ENCODE assay signal across 8 cellular contexts in genomic region chr12:108856170-108856427, GRCh38. TPM values are rescaled to one million over a fixed set of nuclear protein-coding genes. Genes with fewer than 3 reads are reported as not detected.
DNase-seq lines count a peak whose midpoint lies in the region; ATAC-seq and TF ChIP-seq lines count a peak whose summit lies in the region.

No MANE protein-coding gene starts in this region.

- no peak for TF ChIP-seq CTCF in CD4-positive, alpha-beta T cell (IDR thresholded peaks at IDR 0.05)
- TF ChIP-seq CTCF in epithelial cell of esophagus (IDR thresholded peaks at IDR 0.05; ENCODE audit: insufficient read depth, low read depth, low read length, missing control alignments), result no peak
- no peak for TF ChIP-seq CTCF in ovary (IDR thresholded peaks at IDR 0.05)

- intact Hi-C loops in CD4-positive, alpha-beta T cell (cut with DNase I, micrococcal nuclease), result loop anchor here (2.0 to 10.0 kb wide), 9 partner anchors 129 to 1269 kb away; partner anchors contain the start of genes ISCU (in 2 of the 2), FAM222A (in 1 of the 2), FICD (in 1 of the 2) and IFT81 (in 1 of the 2)
- intact Hi-C loops in ovary (cut with DNase I), result loop anchor here in 2 of 4 donors (5.0 to 10.0 kb wide), 4 partner anchors 51 to 239 kb away; partner anchors contain the start of genes ALKBH2 (in 1 of the 2), CORO1C (in 1 of the 2) and UNG (in 1 of the 2)

- no peaks in the 10 kb centered on the region for H3K9me3 Mint-ChIP-seq in CD4-positive, alpha-beta T cell

- H3K36me3 ChIP-seq in SJCRH30 (peaks cover 5% of the 10 kb centered on the region; the same call in 1 of the 2 replicates), ovary (no peaks in the 10 kb centered on the region)

- no peaks in the 10 kb centered on the region for H3K27me3 Mint-ChIP-seq in CD4-positive, alpha-beta T cell

- WGBS in ovary, 3 donors, result 14 to 25% (median 15%) methylated on average over 6 of the region's 6 CpGs

- peak overlapping the region; percentile 90 for H3K27ac Mint-ChIP-seq in CD4-positive, alpha-beta T cell

- H3K27ac ChIP-seq in CD4-positive, alpha-beta T cell (ENCODE audit: low read depth, low read length), result peak overlapping the region; percentile 22
- H3K27ac ChIP-seq in SJCRH30, result no peak overlapping the region
- H3K27ac ChIP-seq in ovary, result peak overlapping the region; percentile 67 to 70

- peaks cover 44% of the 10 kb centered on the region for H3K4me1 Mint-ChIP-seq in CD4-positive, alpha-beta T cell (ENCODE audit: low read depth)

- no peak for TF ChIP-seq EP300 in ovary (IDR thresholded peaks at IDR 0.05)

- H3K4me1 ChIP-seq in SJCRH30 (peaks cover 2% of the 10 kb centered on the region; the same call in 1 of the 2 replicates), ovary (ENCODE audit: insufficient read depth) (peaks cover 6% of the 10 kb centered on the region)

- H3K4me3 Mint-ChIP-seq in CD4-positive, alpha-beta T cell, result peak overlapping the region; percentile 95

- H3K9me3 ChIP-seq in CD4-positive, alpha-beta T cell (ENCODE audit: control insufficient read depth, low read length), result no peaks in the 10 kb centered on the region
- H3K9me3 ChIP-seq in SJCRH30 (replicated peaks) (0 out of 2 replicates have a peak, but pooled peaks cover 4% of the 10 kb centered on the region), ovary (no peaks in the 10 kb centered on the region)

- no peak for DNase-seq in CD4-positive, alpha-beta T cell
- DNase-seq in SJCRH30 (no peak), epithelial cell of esophagus (ENCODE audit: low read depth) (no peak), ovary (no peak), DMS114 treated with DMSO at 0.1 percent for 48 hours (lab: John Stamatoyannopoulos, UW; ENCODE audit: unreplicated experiment) (no peak), NCI-H2107 (lab: John Stamatoyannopoulos, UW) (no peak), glomerular visceral epithelial cell (ENCODE audit: extremely low spot score) (no peak), GF-D8 (lab: John Stamatoyannopoulos, UW) (no peak)

- H3K4me3 ChIP-seq in SJCRH30 (peak overlapping the region; percentile 86), epithelial cell of esophagus (ENCODE audit: low read length) (peak overlapping the region; percentile 83), ovary (peak overlapping the region; percentile 82)

- POLR2A ChIA-PET in CD4-positive, alpha-beta T cell (lab: Charles Lee), result no interaction called here

- TF ChIP-seq POLR2A in ovary (IDR thresholded peaks at IDR 0.05), result no peak

- H3K27me3 ChIP-seq in CD4-positive, alpha-beta T cell (ENCODE audit: control insufficient read depth, insufficient read depth, low read length), result no peaks in the 10 kb centered on the region
- H3K27me3 ChIP-seq in SJCRH30 (no peaks in the 10 kb centered on the region), ovary (no peaks in the 10 kb centered on the region)

- peaks cover 14% of the 10 kb centered on the region for H3K36me3 Mint-ChIP-seq in CD4-positive, alpha-beta T cell (ENCODE audit: low read depth)

- no peak for ATAC-seq in CD4-positive, alpha-beta T cell (ENCODE audit: poor library complexity)

- CTCF ChIA-PET in CD4-positive, alpha-beta T cell (lab: Charles Lee), result no interaction called here

RNA-seq across cellular contexts. Expression of gene SSH1, which starts 1.3 kb away (rescaled TPM):
- 10 to 100 TPM; 21.1 to 24.2 TPM for total RNA-seq in CD4-positive, alpha-beta T cell
- 12.1 and 12.3 TPM in 2 replicates for total RNA-seq in SJCRH30 (2014; rRNA removed; shearing (Covaris generic))
- 10 to 100 TPM in 6 of 7 donors, 1 to 10 TPM in 1; 8.0 to 38.3 (median 35.1) TPM for total RNA-seq in ovary
- 10 to 100 TPM in 1 of 2 donors, 1 to 10 TPM in 1; 7.3 to 15.4 TPM for polyA plus RNA-seq in ovary

RNA-seq across cellular contexts. Expression of gene DAO, which starts 23.8 kb away (rescaled TPM):
- total RNA-seq in CD4-positive, alpha-beta T cell, result not detected
- total RNA-seq in SJCRH30 (2014; rRNA removed; shearing (Covaris generic)), result not detected in 2 replicates
- not detected for total RNA-seq in ovary
- polyA plus RNA-seq in ovary, result not detected
